10 cellular contexts compared by ENCODE assay signal in the genomic region with DNA sequence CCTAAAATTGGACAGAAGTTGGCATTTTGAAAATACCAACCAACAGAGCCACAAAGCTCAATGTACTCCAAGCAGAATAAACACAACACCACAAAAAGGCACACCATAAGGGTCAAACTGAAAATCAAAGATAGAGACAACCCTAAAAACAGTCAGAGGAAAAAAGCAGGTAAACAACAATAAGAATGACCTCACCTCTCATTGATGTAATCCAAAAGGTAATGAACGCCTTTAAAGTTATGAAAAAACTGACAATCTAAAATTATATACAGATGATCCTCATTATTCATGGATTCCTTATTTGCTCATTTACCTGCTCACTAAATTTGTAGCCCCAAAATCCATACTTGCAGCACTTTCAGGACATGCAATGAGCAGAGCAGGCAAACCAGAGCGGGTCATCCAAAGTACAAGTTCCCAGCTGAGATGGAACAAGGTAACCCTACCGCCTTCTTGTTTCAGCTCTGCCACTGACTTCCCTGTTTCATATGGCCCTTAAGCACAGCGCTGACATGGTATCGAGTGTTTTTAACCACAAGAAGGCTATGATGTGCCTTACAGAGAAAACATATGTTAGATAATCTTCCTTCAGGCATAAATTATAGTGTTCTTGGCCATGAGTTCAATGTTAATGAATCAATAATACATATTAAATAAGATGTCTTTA. TPM values are rescaled to one million over a fixed set of nuclear protein-coding genes. Genes with fewer than 3 reads are reported as not detected.
A peak's percentile ranks its signal among the peaks of the same experiment; 100 is the strongest.
DNase-seq lines count a peak whose midpoint lies in the region; ATAC-seq, FAIRE-seq and TF ChIP-seq lines count a peak whose summit lies in the region.
"Had no signal": no experiment of that assay in that cellular context is flagged by ENCODE, and none has a peak within 500 bp of the region (broad histone marks: within the 10 kb centered on the region; RNA-seq: fewer than 3 reads in every experiment).

No MANE protein-coding gene starts in this region.

- H3K27ac Mint-ChIP-seq in glutamatergic neuron (ENCODE audit: unreplicated experiment), result no peak overlapping the region

- H3K4me3 Mint-ChIP-seq in glutamatergic neuron (ENCODE audit: unreplicated experiment), result no peak overlapping the region

- no peaks in the 10 kb centered on the region for H3K36me3 Mint-ChIP-seq in glutamatergic neuron (ENCODE audit: unreplicated experiment)

- peaks cover 12% of the 10 kb centered on the region for H3K9me3 Mint-ChIP-seq in glutamatergic neuron (ENCODE audit: unreplicated experiment)

- no peaks in the 10 kb centered on the region for H3K27me3 ChIP-seq in thyroid gland
- no peaks in the 10 kb centered on the region for H3K27me3 ChIP-seq in left ventricle myocardium inferior (ENCODE audit: low read depth)

- 87 to 88% methylated on average over 5 of the region's 5 CpGs for WGBS in thyroid gland, 2 donors

- H3K27me3 Mint-ChIP-seq in glutamatergic neuron (ENCODE audit: unreplicated experiment), result peaks cover 2% of the 10 kb centered on the region

- peaks cover 43% of the 10 kb centered on the region for H3K4me1 Mint-ChIP-seq in glutamatergic neuron (ENCODE audit: low read depth, unreplicated experiment)

- H3K9me3 ChIP-seq in thyroid gland, result no peaks in the 10 kb centered on the region
- peaks cover 26% of the 10 kb centered on the region for H3K9me3 ChIP-seq in left ventricle myocardium inferior (replicated peaks)

- intact Hi-C loops in thyroid gland (cut with DNase I), result no loop called here
- intact Hi-C loops in left ventricle myocardium inferior (cut with micrococcal nuclease), result no loop called here

- ATAC-seq in HG03039 (IDR thresholded peaks at IDR 0.05; ENCODE audit: unreplicated experiment), result peak; percentile 95

- H3K36me3 ChIP-seq in thyroid gland (no peaks in the 10 kb centered on the region), left ventricle myocardium inferior (no peaks in the 10 kb centered on the region)

- H3K4me3 ChIP-seq in thyroid gland (replicated peaks in 1 of 3) (no peak overlapping the region), left ventricle myocardium inferior (no peak overlapping the region)

- TF ChIP-seq CTCF in thyroid gland (IDR thresholded peaks at IDR 0.05) (no peak), glutamatergic neuron (IDR thresholded peaks at IDR 0.05; ENCODE audit: partially characterized antibody, unreplicated experiment) (no peak), left ventricle myocardium inferior (IDR thresholded peaks at IDR 0.05; ENCODE audit: borderline replicate concordance) (no peak)

- H3K4me1 ChIP-seq in thyroid gland, result peaks cover 14 to 22% of the 10 kb centered on the region in 2 donors
- peaks cover 19% of the 10 kb centered on the region for H3K4me1 ChIP-seq in left ventricle myocardium inferior

- peak; percentile 83 for FAIRE-seq in GM19239 (lab: Jason Lieb, UNC)

- TF ChIP-seq POLR2A in thyroid gland (IDR thresholded peaks at IDR 0.05), result no peak

- H3K27ac ChIP-seq in thyroid gland, result no peak overlapping the region
- no peak overlapping the region for H3K27ac ChIP-seq in left ventricle myocardium inferior (replicated peaks)

- DNase-seq in CD1c-positive myeloid dendritic cell (ENCODE audit: extremely low spot score) (peak; percentile 69), GM19239 (ENCODE audit: insufficient read length, low spot score) (no peak), SKM-1 (lab: John Stamatoyannopoulos, UW; ENCODE audit: unreplicated experiment) (peak; percentile 55), thyroid gland (no peak), glutamatergic neuron (no peak), NCI-H2227 treated with DMSO at 0.1 percent for 48 hours (lab: John Stamatoyannopoulos, UW) (no peak), left ventricle myocardium inferior (no peak)
- DNase-seq: DMS79 treated with DMSO at 0.1 percent for 48 hours, NCI-H187 treated with DMSO at 0.1 percent for 48 hours had no signal

RNA-seq across cellular contexts. Expression of a gene that starts 17.0 kb away (rescaled TPM):
- total RNA-seq in thyroid gland, result 100 to 1,000 TPM; 144 to 256 (median 180) TPM
- 772 TPM for total RNA-seq in glutamatergic neuron (ENCODE audit: unreplicated experiment)
- 105 TPM for total RNA-seq in left ventricle myocardium inferior

Comparison
In these comparisons a context has a peak if more than half of its experiments do, and no peak if none do; other contexts are left out.
1. DNase-seq: peak in CD1c-positive myeloid dendritic cell (single experiment) and SKM-1 (single experiment); none in GM19239 (single experiment), thyroid gland (0 of 2), glutamatergic neuron (single experiment), NCI-H2227 treated with DMSO at 0.1 percent for 48 hours (single experiment) and left ventricle myocardium inferior (single experiment).